Comparison of ENCODE assay signal across 14 cellular contexts in the genomic region with DNA sequence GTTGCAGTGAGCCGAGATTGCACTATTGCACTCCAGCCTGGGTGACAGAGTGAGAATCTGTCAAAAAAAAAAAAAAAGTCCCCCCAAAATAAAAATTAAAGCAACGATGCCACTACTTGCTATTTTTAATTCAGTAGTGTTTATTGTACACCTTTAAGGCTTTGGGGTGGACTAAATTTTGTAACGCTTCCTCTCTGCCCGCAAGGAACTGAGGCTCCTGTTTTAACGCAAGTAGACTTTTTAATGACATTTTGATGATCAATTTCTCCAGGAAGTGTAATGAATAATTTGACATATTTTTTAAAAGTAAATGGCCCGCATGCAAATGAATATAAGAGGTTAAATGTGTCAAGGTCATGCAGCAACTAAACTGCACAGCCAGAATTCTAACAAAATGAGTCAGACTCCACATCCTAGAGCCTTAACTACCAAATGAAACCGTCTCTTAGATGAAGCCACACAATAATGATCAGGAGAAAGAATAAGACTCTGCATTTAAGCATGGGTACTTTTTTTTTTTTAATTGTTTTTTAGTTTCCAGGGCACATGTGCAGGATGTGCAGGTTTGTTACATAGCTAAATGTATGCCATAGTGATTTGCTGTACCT.
"Had no signal": no experiment of that assay in that cellular context is flagged by ENCODE, and none has a peak within 500 bp of the region (broad histone marks: within the 10 kb centered on the region; RNA-seq: fewer than 3 reads in every experiment).

No MANE protein-coding gene starts in this region.

- H3K27me3 Mint-ChIP-seq: activated naive CD8-positive, alpha-beta T cell treated with anti-CD3 and anti-CD28 coated beads, Interleukin-2, amount 10 ng/mL, durations not matched to agents 7 days and 5 days; T-cell had no signal

- DNase-seq: activated CD4-positive, alpha-beta T cell treated with anti-CD3 and anti-CD28 coated beads for 4 hours; activated naive CD8-positive, alpha-beta T cell treated with anti-CD3 and anti-CD28 coated beads, Interleukin-2, amount 10 ng/mL, durations not matched to agents 7 days and 5 days; activated T-cell treated with anti-CD3 and anti-CD28 coated beads, Interleukin-2, amount 50 U/mL, for 4 hours; effector CD8-positive, alpha-beta T cell; hippocampal formation; lower lobe of right lung; midbrain; T-cell; T1000; transverse colon had no signal

- H3K4me3 ChIP-seq: ascending aorta, coronary artery, lower lobe of right lung, skin epidermis, transverse colon had no signal

- ATAC-seq: lower lobe of right lung, T-cell had no signal

- H3K27ac Mint-ChIP-seq: activated naive CD8-positive, alpha-beta T cell treated with anti-CD3 and anti-CD28 coated beads, Interleukin-2, amount 10 ng/mL, durations not matched to agents 7 days and 5 days; T-cell had no signal

- H3K9me3 Mint-ChIP-seq: activated T-cell treated with anti-CD3 and anti-CD28 coated beads, Interleukin-2, amount 50 U/mL, for 4 hours; T-cell had no signal

- H3K4me1 ChIP-seq: ascending aorta, lower lobe of right lung, transverse colon had no signal

- H3K4me3 Mint-ChIP-seq: activated naive CD8-positive, alpha-beta T cell treated with anti-CD3 and anti-CD28 coated beads, Interleukin-2, amount 10 ng/mL, durations not matched to agents 7 days and 5 days; activated T-cell treated with anti-CD3 and anti-CD28 coated beads, Interleukin-2, amount 50 U/mL, for 4 hours; T-cell had no signal

- H3K27me3 ChIP-seq: ascending aorta, neutrophil, transverse colon had no signal

- H3K27ac ChIP-seq: ascending aorta, coronary artery, lower lobe of right lung, skin epidermis, transverse colon had no signal

- H3K9me3 ChIP-seq: ascending aorta, lower lobe of right lung, neutrophil, transverse colon had no signal
